Comparison of ENCODE assay signal across 8 cellular contexts in genomic region chr10:132329565-132330485, GRCh38. TPM values are rescaled to one million over a fixed set of nuclear protein-coding genes. Genes with fewer than 3 reads are reported as not detected.
DNase-seq lines count a peak whose midpoint lies in the region; ATAC-seq and TF ChIP-seq lines count a peak whose summit lies in the region.

No MANE protein-coding gene starts in this region.

- H3K27ac Mint-ChIP-seq in activated CD4-positive, alpha-beta T cell treated with anti-CD3 and anti-CD28 coated beads, Interleukin-2, amount 10 ng/mL, durations not matched to agents 24 days and 14 days: peak overlapping the region; percentile 82

- H3K9me3 Mint-ChIP-seq in activated CD4-positive, alpha-beta T cell treated with anti-CD3 and anti-CD28 coated beads, Interleukin-2, amount 10 ng/mL, durations not matched to agents 24 days and 14 days: no peaks in the 10 kb centered on the region

- peak overlapping the region; percentile 87 for H3K4me3 ChIP-seq in HUES6 (ENCODE audit: low read depth, low read length)
- H3K4me3 ChIP-seq in WERI-Rb-1 (ENCODE audit: low read depth, low read length): no peak overlapping the region

- no peak overlapping the region for H3K9ac ChIP-seq in HUES6 (ENCODE audit: low read length)

- no peak for ATAC-seq in HG03196 (IDR thresholded peaks at IDR 0.05; ENCODE audit: unreplicated experiment)

- peaks cover 44% of the 10 kb centered on the region for H3K36me3 Mint-ChIP-seq in activated CD4-positive, alpha-beta T cell treated with anti-CD3 and anti-CD28 coated beads, Interleukin-2, amount 10 ng/mL, durations not matched to agents 24 days and 14 days (ENCODE audit: low read depth)

- H3K27me3 Mint-ChIP-seq in activated CD4-positive, alpha-beta T cell treated with anti-CD3 and anti-CD28 coated beads, Interleukin-2, amount 10 ng/mL, durations not matched to agents 24 days and 14 days: peaks cover 4% of the 10 kb centered on the region

- peaks cover 3% of the 10 kb centered on the region for H3K36me3 ChIP-seq in HUES6 (ENCODE audit: control insufficient read depth, insufficient read depth, low read length)
- peaks cover 22% of the 10 kb centered on the region for H3K36me3 ChIP-seq in WERI-Rb-1

- H3K4me3 Mint-ChIP-seq in activated CD4-positive, alpha-beta T cell treated with anti-CD3 and anti-CD28 coated beads, Interleukin-2, amount 10 ng/mL, durations not matched to agents 24 days and 14 days: peak overlapping the region; percentile 88

- H3K4me1 Mint-ChIP-seq in activated CD4-positive, alpha-beta T cell treated with anti-CD3 and anti-CD28 coated beads, Interleukin-2, amount 10 ng/mL, durations not matched to agents 24 days and 14 days: peaks cover 58% of the 10 kb centered on the region

- H3K9me3 ChIP-seq in HUES6 (ENCODE audit: control insufficient read depth, insufficient read depth, low read depth, low read length) (no peaks in the 10 kb centered on the region), WERI-Rb-1 (ENCODE audit: severe bottlenecking) (no peaks in the 10 kb centered on the region)

- no peak for TF ChIP-seq CTCF in WERI-Rb-1 (IDR thresholded peaks at IDR 0.05; ENCODE audit: low read depth, low read length)

- in situ Hi-C loops in Caki2 (cut with HindIII; ENCODE audit: low pct_unique_long_range_greater_than_20kb, low sequenced_read_pairs): no loop called here

- H3K27me3 ChIP-seq in HUES6 (ENCODE audit: control insufficient read depth, insufficient read depth, low read length): no peaks in the 10 kb centered on the region
- H3K27me3 ChIP-seq in WERI-Rb-1 (ENCODE audit: insufficient read depth, low read depth, severe bottlenecking): no peaks in the 10 kb centered on the region

- DNase-seq in Caki2 (ENCODE audit: low read depth): peak; percentile 70
- peak; percentile 78 for DNase-seq in activated CD4-positive, alpha-beta T cell treated with anti-CD3 and anti-CD28 coated beads, Interleukin-2, amount 10 ng/mL, durations not matched to agents 24 days and 14 days
- peak; percentile 66 for DNase-seq in glomerular visceral epithelial cell (ENCODE audit: extremely low spot score)
- peak; percentile 46 for DNase-seq in stimulated activated CD4-positive, alpha-beta T cell treated with anti-CD3 and anti-CD28 coated beads, Interleukin-1b, Interleukin-23, amount 100 ng/mL, for 48 hours
- no peak for DNase-seq in WERI-Rb-1
- DNase-seq in SK-N-DZ (ENCODE audit: low spot score): no peak

- intact Hi-C loops in activated CD4-positive, alpha-beta T cell treated with anti-CD3 and anti-CD28 coated beads, Interleukin-2, amount 10 ng/mL, durations not matched to agents 24 days and 14 days (cut with micrococcal nuclease): loop anchor here (1.0 to 5.0 kb wide), 4 partner anchors 10 to 207 kb away; partner anchors contain the start of genes DPYSL4 and INPP5A

- H3K27ac ChIP-seq in HUES6 (ENCODE audit: low read depth, low read length): no peak overlapping the region
- H3K27ac ChIP-seq in WERI-Rb-1: no peak overlapping the region

- peaks cover 17% of the 10 kb centered on the region for H3K4me1 ChIP-seq in HUES6 (ENCODE audit: control insufficient read depth, insufficient read depth, low read length)

RNA-seq across cellular contexts. Expression of gene LRRC27, which starts 2.2 kb away (rescaled TPM):
- total RNA-seq in Caki2 (2014; rRNA removed; shearing (Covaris generic); ENCODE audit: low replicate concordance): 12.7 and 13.6 TPM in 2 replicates
- total RNA-seq in activated CD4-positive, alpha-beta T cell treated with anti-CD3 and anti-CD28 coated beads, Interleukin-2, amount 10 ng/mL, durations not matched to agents 24 days and 14 days: 2.3 and 3.3 TPM in 2 replicates
- 6.8 and 7.5 TPM in 2 replicates for polyA plus RNA-seq in SK-N-DZ (2014; cell fraction: cytosol; rRNA removed)
- polyA plus RNA-seq in SK-N-DZ (2014; cell fraction: nucleus; rRNA removed): 13.1 and 14.4 TPM in 2 replicates

RNA-seq across cellular contexts. Expression of gene STK32C, which starts 22.1 kb away (rescaled TPM):
- 22.5 and 47.3 TPM in 2 replicates for total RNA-seq in Caki2 (2014; rRNA removed; shearing (Covaris generic); ENCODE audit: low replicate concordance)
- 15.2 and 18.4 TPM in 2 replicates for total RNA-seq in activated CD4-positive, alpha-beta T cell treated with anti-CD3 and anti-CD28 coated beads, Interleukin-2, amount 10 ng/mL, durations not matched to agents 24 days and 14 days
- polyA plus RNA-seq in SK-N-DZ (2014; cell fraction: cytosol; rRNA removed): 35.4 and 38.4 TPM in 2 replicates
- polyA plus RNA-seq in SK-N-DZ (2014; cell fraction: nucleus; rRNA removed): 35.2 and 44.1 TPM in 2 replicates

Comparison
In these comparisons a context has a peak if more than half of its experiments do, and no peak if none do; other contexts are left out.
1. DNase-seq: peak in Caki2 (single experiment), activated CD4-positive, alpha-beta T cell treated with anti-CD3 and anti-CD28 coated beads, Interleukin-2, amount 10 ng/mL, durations not matched to agents 24 days and 14 days (single experiment), glomerular visceral epithelial cell (single experiment) and stimulated activated CD4-positive, alpha-beta T cell treated with anti-CD3 and anti-CD28 coated beads, Interleukin-1b, Interleukin-23, amount 100 ng/mL, for 48 hours (single experiment); none in WERI-Rb-1 (single experiment) and SK-N-DZ (single experiment).